In genomic region chr20:19241440-19241839, GRCh38 we compare ENCODE assay signal across 1 cellular context.
A peak's percentile ranks its signal among the peaks of the same experiment; 100 is the strongest.
TF ChIP-seq lines count a peak whose summit lies in the region.

No MANE protein-coding gene starts in this region.

TF ChIP-seq in K562, 482 proteins besides CTCF, POLR2A, EP300 and RAD21 (continued from another document):
- TF ChIP-seq ZBTB2 (IDR thresholded peaks at IDR 0.05) (no peak), ZNF408 (CRISPR knock-in tag; IDR thresholded peaks at IDR 0.05; ENCODE audit: low read depth) (no peak), HEY1 (CRISPR knock-in tag; IDR thresholded peaks at IDR 0.05; ENCODE audit: borderline replicate concordance) (no peak), PKNOX1 (IDR thresholded peaks at IDR 0.05) (peak; percentile 55), VEZF1 (CRISPR knock-in tag; IDR thresholded peaks at IDR 0.05) (no peak), PBX2 (CRISPR knock-in tag; IDR thresholded peaks at IDR 0.05; ENCODE audit: low read depth) (no peak), PBX2 (tag; conservative IDR thresholded peaks at IDR 0.05; ENCODE audit: low read depth) (peak; percentile 33; the same call in 1 of the 2 replicates), ZNF12 (CRISPR knock-in tag; IDR thresholded peaks at IDR 0.05) (no peak)
